Comparison of ENCODE assay signal across 1 cellular context in the genomic region with DNA sequence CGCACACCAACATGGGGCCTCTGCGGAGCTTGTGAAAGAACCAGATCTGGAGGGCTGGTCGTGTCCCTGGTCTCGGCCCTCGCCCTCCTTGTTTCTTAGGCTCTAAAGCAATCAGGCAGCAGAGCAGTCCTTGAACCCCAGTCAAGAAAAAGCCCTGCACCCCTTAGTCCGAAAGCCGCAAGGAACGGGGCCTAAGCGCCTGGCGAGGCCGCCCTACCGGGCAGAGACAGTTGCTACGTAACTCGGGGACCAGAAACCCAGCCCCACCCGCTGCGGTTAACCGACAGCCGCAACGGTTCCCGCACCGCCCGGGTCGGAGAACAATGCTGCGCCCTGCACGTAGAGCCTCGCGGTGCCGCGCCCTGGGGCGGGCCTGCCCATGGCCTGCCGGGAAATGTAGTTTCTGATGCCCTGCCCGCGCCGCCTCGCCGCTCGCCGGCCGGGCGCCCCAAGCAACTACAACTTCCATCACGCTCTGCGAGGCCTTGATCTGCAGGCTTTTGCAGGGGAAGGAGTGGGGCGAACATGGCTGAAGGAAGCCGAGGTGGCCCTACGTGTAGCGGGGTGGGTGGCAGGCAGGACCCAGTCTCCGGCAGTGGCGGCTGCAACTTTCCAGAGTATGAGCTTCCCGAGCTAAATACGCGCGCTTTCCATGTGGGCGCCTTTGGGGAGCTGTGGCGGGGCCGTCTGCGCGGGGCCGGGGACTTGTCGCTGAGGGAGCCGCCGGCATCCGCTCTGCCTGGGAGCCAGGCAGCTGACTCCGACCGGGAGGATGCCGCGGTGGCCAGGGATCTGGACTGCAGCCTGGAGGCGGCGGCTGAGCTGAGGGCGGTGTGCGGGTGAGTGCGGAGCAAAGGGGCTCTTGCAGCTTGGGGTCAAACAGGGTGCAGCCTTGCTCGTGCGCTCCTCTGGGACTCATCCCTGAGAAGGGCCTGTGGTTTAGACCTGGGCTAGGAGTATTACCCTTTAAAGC.
TF ChIP-seq lines count a peak whose summit lies in the region.

Gene SNAPC3 (plus strand): TSS at position 522 of the 973 bp plus-strand sequence. CDS start 4 bp downstream, at position 526.

TF ChIP-seq in HepG2, 621 proteins besides CTCF, POLR2A, EP300 and RAD21 (continues in another document):
- peak; percentile 80 for TF ChIP-seq CREM (IDR thresholded peaks at IDR 0.05)
- TF ChIP-seq CREM (CRISPR knock-in tag; IDR thresholded peaks at IDR 0.05): no peak
- TF ChIP-seq, protein P1, sequence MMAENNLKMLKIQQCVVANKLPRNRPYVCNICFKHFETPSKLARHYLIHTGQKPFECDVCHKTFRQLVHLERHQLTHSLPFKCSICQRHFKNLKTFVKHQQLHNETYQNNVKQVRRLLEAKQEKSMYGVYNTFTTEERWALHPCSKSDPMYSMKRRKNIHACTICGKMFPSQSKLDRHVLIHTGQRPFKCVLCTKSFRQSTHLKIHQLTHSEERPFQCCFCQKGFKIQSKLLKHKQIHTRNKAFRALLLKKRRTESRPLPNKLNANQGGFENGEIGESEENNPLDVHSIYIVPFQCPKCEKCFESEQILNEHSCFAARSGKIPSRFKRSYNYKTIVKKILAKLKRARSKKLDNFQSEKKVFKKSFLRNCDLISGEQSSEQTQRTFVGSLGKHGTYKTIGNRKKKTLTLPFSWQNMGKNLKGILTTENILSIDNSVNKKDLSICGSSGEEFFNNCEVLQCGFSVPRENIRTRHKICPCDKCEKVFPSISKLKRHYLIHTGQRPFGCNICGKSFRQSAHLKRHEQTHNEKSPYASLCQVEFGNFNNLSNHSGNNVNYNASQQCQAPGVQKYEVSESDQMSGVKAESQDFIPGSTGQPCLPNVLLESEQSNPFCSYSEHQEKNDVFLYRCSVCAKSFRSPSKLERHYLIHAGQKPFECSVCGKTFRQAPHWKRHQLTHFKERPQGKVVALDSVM (CRISPR knock-in tag; IDR thresholded peaks at IDR 0.05): 0 out of 2 replicates have a peak, but pooled peaks have one; percentile 11
- peak; percentile 95 for TF ChIP-seq ZBTB2 (CRISPR knock-in tag; IDR thresholded peaks at IDR 0.05; ENCODE audit: low read depth)
- peak; percentile 67 for TF ChIP-seq HDAC2 (CRISPR knock-in tag; IDR thresholded peaks at IDR 0.05)
- no peak for TF ChIP-seq ZKSCAN5 (CRISPR knock-in tag; IDR thresholded peaks at IDR 0.05)
- no peak for TF ChIP-seq HMG20B (CRISPR knock-in tag; conservative IDR thresholded peaks at IDR 0.05)
- TF ChIP-seq, protein P2, sequence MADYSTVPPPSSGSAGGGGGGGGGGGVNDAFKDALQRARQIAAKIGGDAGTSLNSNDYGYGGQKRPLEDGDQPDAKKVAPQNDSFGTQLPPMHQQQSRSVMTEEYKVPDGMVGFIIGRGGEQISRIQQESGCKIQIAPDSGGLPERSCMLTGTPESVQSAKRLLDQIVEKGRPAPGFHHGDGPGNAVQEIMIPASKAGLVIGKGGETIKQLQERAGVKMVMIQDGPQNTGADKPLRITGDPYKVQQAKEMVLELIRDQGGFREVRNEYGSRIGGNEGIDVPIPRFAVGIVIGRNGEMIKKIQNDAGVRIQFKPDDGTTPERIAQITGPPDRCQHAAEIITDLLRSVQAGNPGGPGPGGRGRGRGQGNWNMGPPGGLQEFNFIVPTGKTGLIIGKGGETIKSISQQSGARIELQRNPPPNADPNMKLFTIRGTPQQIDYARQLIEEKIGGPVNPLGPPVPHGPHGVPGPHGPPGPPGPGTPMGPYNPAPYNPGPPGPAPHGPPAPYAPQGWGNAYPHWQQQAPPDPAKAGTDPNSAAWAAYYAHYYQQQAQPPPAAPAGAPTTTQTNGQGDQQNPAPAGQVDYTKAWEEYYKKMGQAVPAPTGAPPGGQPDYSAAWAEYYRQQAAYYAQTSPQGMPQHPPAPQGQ (CRISPR knock-in tag; IDR thresholded peaks at IDR 0.05; ENCODE audit: borderline replicate concordance): peak; percentile 1; the same call in 1 of the 2 replicates
- no peak for TF ChIP-seq ZNF234 (CRISPR knock-in tag; conservative IDR thresholded peaks at IDR 0.05)
- TF ChIP-seq FOXK1 (CRISPR knock-in tag; IDR thresholded peaks at IDR 0.05; ENCODE audit: borderline replicate concordance, low read depth): peak; percentile 79
- TF ChIP-seq ATM (IDR thresholded peaks at IDR 0.05; ENCODE audit: borderline replicate concordance): no peak
- no peak for TF ChIP-seq CC2D1A (CRISPR knock-in tag; IDR thresholded peaks at IDR 0.05)
- peak; percentile 82 for TF ChIP-seq RFXAP (CRISPR knock-in tag; IDR thresholded peaks at IDR 0.05; ENCODE audit: borderline replicate concordance)
- no peak for TF ChIP-seq IKZF1 (IDR thresholded peaks at IDR 0.05)
- TF ChIP-seq ZNF17 (CRISPR knock-in tag; IDR thresholded peaks at IDR 0.05): no peak
- TF ChIP-seq, protein P3, sequence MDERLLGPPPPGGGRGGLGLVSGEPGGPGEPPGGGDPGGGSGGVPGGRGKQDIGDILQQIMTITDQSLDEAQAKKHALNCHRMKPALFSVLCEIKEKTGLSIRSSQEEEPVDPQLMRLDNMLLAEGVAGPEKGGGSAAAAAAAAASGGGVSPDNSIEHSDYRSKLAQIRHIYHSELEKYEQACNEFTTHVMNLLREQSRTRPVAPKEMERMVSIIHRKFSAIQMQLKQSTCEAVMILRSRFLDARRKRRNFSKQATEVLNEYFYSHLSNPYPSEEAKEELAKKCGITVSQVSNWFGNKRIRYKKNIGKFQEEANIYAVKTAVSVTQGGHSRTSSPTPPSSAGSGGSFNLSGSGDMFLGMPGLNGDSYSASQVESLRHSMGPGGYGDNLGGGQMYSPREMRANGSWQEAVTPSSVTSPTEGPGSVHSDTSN (CRISPR knock-in tag; IDR thresholded peaks at IDR 0.05): no peak
- TF ChIP-seq ZBTB37 (CRISPR knock-in tag; IDR thresholded peaks at IDR 0.05): no peak
- TF ChIP-seq MXD1 (CRISPR knock-in tag; IDR thresholded peaks at IDR 0.05): peak; percentile 66
- TF ChIP-seq ZNF232 (CRISPR knock-in tag; IDR thresholded peaks at IDR 0.05; ENCODE audit: borderline replicate concordance): peak; percentile 81; the same call in 1 of the 2 replicates
- TF ChIP-seq, protein P4, sequence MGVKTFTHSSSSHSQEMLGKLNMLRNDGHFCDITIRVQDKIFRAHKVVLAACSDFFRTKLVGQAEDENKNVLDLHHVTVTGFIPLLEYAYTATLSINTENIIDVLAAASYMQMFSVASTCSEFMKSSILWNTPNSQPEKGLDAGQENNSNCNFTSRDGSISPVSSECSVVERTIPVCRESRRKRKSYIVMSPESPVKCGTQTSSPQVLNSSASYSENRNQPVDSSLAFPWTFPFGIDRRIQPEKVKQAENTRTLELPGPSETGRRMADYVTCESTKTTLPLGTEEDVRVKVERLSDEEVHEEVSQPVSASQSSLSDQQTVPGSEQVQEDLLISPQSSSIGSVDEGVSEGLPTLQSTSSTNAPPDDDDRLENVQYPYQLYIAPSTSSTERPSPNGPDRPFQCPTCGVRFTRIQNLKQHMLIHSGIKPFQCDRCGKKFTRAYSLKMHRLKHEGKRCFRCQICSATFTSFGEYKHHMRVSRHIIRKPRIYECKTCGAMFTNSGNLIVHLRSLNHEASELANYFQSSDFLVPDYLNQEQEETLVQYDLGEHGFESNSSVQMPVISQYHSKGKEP (CRISPR knock-in tag; IDR thresholded peaks at IDR 0.05): no peak
- TF ChIP-seq PRMT3 (CRISPR knock-in tag; IDR thresholded peaks at IDR 0.05; ENCODE audit: borderline replicate concordance, low read depth): no peak
- no peak for TF ChIP-seq ATF6 (CRISPR knock-in tag; conservative IDR thresholded peaks at IDR 0.05)
- peak; percentile 76 for TF ChIP-seq AGO2 (optimal IDR thresholded peaks at IDR 0.05; ENCODE audit: low read depth, low read length)
- no peak for TF ChIP-seq ZNF530 (CRISPR knock-in tag; IDR thresholded peaks at IDR 0.05; ENCODE audit: low read depth)
- TF ChIP-seq CBX1 (IDR thresholded peaks at IDR 0.05; ENCODE audit: low read depth): no peak
- no peak for TF ChIP-seq PLSCR1 (CRISPR knock-in tag; IDR thresholded peaks at IDR 0.05; ENCODE audit: borderline replicate concordance)
- no peak for TF ChIP-seq ZBTB21 (CRISPR knock-in tag; IDR thresholded peaks at IDR 0.05)
- TF ChIP-seq, protein P5, sequence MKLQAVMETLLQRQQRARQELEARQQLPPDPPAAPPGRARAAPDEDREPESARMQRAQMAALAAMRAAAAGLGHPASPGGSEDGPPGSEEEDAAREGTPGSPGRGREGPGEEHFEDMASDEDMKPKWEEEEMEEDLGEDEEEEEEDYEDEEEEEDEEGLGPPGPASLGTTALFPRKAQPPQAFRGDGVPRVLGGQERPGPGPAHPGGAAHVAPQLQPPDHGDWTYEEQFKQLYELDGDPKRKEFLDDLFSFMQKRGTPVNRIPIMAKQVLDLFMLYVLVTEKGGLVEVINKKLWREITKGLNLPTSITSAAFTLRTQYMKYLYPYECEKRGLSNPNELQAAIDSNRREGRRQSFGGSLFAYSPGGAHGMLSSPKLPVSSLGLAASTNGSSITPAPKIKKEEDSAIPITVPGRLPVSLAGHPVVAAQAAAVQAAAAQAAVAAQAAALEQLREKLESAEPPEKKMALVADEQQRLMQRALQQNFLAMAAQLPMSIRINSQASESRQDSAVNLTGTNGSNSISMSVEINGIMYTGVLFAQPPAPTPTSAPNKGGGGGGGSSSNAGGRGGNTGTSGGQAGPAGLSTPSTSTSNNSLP (IDR thresholded peaks at IDR 0.05; ENCODE audit: low read depth, low read length): no peak
- TF ChIP-seq LCORL (IDR thresholded peaks at IDR 0.05): no peak
- TF ChIP-seq LCORL (CRISPR knock-in tag; IDR thresholded peaks at IDR 0.05): peak; percentile 58; the same call in 1 of the 2 replicates
- TF ChIP-seq, protein P6, sequence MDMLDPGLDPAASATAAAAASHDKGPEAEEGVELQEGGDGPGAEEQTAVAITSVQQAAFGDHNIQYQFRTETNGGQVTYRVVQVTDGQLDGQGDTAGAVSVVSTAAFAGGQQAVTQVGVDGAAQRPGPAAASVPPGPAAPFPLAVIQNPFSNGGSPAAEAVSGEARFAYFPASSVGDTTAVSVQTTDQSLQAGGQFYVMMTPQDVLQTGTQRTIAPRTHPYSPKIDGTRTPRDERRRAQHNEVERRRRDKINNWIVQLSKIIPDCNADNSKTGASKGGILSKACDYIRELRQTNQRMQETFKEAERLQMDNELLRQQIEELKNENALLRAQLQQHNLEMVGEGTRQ (IDR thresholded peaks at IDR 0.05; ENCODE audit: low read depth, low read length): no peak
- TF ChIP-seq, protein P6 (CRISPR knock-in tag; IDR thresholded peaks at IDR 0.05; ENCODE audit: borderline replicate concordance): no peak
- TF ChIP-seq, protein P7, sequence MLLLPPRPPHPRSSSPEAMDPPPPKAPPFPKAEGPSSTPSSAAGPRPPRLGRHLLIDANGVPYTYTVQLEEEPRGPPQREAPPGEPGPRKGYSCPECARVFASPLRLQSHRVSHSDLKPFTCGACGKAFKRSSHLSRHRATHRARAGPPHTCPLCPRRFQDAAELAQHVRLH (CRISPR knock-in tag; IDR thresholded peaks at IDR 0.05; ENCODE audit: borderline replicate concordance, low read depth): peak; percentile 60; the same call in 1 of the 2 replicates
- TF ChIP-seq ETV6 (CRISPR knock-in tag; conservative IDR thresholded peaks at IDR 0.05): no peak; the same call in 1 of the 2 replicates
